ENCODE assay signal across 34 cellular contexts in genomic region chr4:53349201-53349600, GRCh38.
"Had no signal": no experiment of that assay in that cellular context is flagged by ENCODE, and none has a peak within 500 bp of the region (broad histone marks: within the 10 kb centered on the region; RNA-seq: fewer than 3 reads in every experiment).

No MANE protein-coding gene starts in this region.

- H3K4me1 ChIP-seq: body of pancreas, breast epithelium had no signal

- H3K4me1 Mint-ChIP-seq: activated CD4-positive, alpha-beta T cell treated with anti-CD3 and anti-CD28 coated beads, Interleukin-2, amount 10 ng/mL, durations not matched to agents 24 days and 14 days; activated naive CD8-positive, alpha-beta T cell treated with anti-CD3 and anti-CD28 coated beads for 36 hours had no signal

- ATAC-seq: activated CD8-positive, alpha-beta T cell treated with anti-CD3 and anti-CD28 coated beads for 36 hours; activated naive CD4-positive, alpha-beta T cell treated with anti-CD3 and anti-CD28 coated beads, Interleukin-2, amount 50 U/mL, for 72 hours; activated T-cell treated with anti-CD3 and anti-CD28 coated beads, Interleukin-2, amount 50 U/mL, for 4 hours; activated T-cell treated with anti-CD3 and anti-CD28 coated beads, Interleukin-2, amount 50 U/mL, for 72 hours; activated T-helper 17 cell treated with anti-CD3 and anti-CD28 coated beads, Interleukin-2, amount 50 U/mL, for 72 hours; body of pancreas had no signal

- H3K36me3 ChIP-seq: adrenal gland, brain microvascular endothelial cell, breast epithelium had no signal

- H3K4me3 Mint-ChIP-seq: activated B cell treated with CpG ODN at 0.5 μM for 24 hours; activated CD4-positive, alpha-beta memory T cell treated with anti-CD3 and anti-CD28 coated beads for 36 hours; activated CD4-positive, alpha-beta T cell treated with anti-CD3 and anti-CD28 coated beads, Interleukin-2, amount 10 ng/mL, durations not matched to agents 24 days and 14 days; activated CD8-positive, alpha-beta T cell treated with anti-CD3 and anti-CD28 coated beads for 36 hours; activated naive CD4-positive, alpha-beta T cell treated with anti-CD3 and anti-CD28 coated beads for 36 hours; activated naive CD8-positive, alpha-beta T cell treated with anti-CD3 and anti-CD28 coated beads for 36 hours; activated T-cell treated with anti-CD3 and anti-CD28 coated beads, Interleukin-2, amount 50 U/mL, for 4 hours; activated T-cell treated with anti-CD3 and anti-CD28 coated beads, Interleukin-2, amount 50 U/mL, for 72 hours; activated T-helper 1 cell treated with anti-CD3 and anti-CD28 coated beads, Interleukin-12 subunit alpha, Interleukin-12 subunit beta, Interleukin-2, Interleukin-4 antibody, amounts not matched to agents 30 ng/mL and 10 ng/mL and 1 ng/mL, durations not matched to agents 14 hours and 24 hours and 36 hours; activated T-helper 17 cell treated with anti-CD3 and anti-CD28 coated beads, Interleukin-2, amount 50 U/mL, for 72 hours; T-helper 1 cell treated with Interleukin-12 subunit alpha and Interleukin-12 subunit beta and Interleukin-4 antibody, amounts not matched to agents 30 μg/mL and 1 μg/mL, for 36 hours; T-helper 2 cell treated with Interferon-gamma antibody and Interleukin-4, amounts not matched to agents 5 μg/mL and 100 μg/mL, for 36 hours had no signal

- H3K9me3 Mint-ChIP-seq: activated CD4-positive, alpha-beta T cell treated with anti-CD3 and anti-CD28 coated beads, Interleukin-2, amount 10 ng/mL, durations not matched to agents 24 days and 14 days; activated naive CD4-positive, alpha-beta T cell treated with anti-CD3 and anti-CD28 coated beads, Interleukin-2, amount 50 U/mL, for 72 hours; activated T-cell treated with anti-CD3 and anti-CD28 coated beads, Interleukin-2, amount 50 U/mL, for 4 hours; activated T-helper 17 cell treated with anti-CD3 and anti-CD28 coated beads, Interleukin-2, amount 50 U/mL, for 72 hours had no signal

- H3K27ac ChIP-seq: body of pancreas, brain microvascular endothelial cell, breast epithelium had no signal

- H3K27me3 Mint-ChIP-seq: activated B cell treated with CpG ODN at 0.5 μM for 24 hours; activated CD4-positive, alpha-beta memory T cell treated with anti-CD3 and anti-CD28 coated beads for 36 hours; activated CD4-positive, alpha-beta T cell treated with anti-CD3 and anti-CD28 coated beads, Interleukin-2, amount 10 ng/mL, durations not matched to agents 24 days and 14 days; activated CD8-positive, alpha-beta T cell treated with anti-CD3 and anti-CD28 coated beads for 36 hours; activated naive CD8-positive, alpha-beta T cell treated with anti-CD3 and anti-CD28 coated beads for 36 hours; activated T-helper 17 cell treated with anti-CD3 and anti-CD28 coated beads, Interleukin-2, amount 50 U/mL, for 72 hours had no signal

- H3K27me3 ChIP-seq: adrenal gland, body of pancreas, brain microvascular endothelial cell, breast epithelium had no signal

- DNase-seq: activated B cell treated with CpG ODN at 0.5 μM for 24 hours; activated CD4-positive, alpha-beta memory T cell treated with anti-CD3 and anti-CD28 coated beads for 36 hours; activated CD4-positive, alpha-beta T cell treated with anti-CD3 and anti-CD28 coated beads for 4 hours; activated CD4-positive, alpha-beta T cell treated with anti-CD3 and anti-CD28 coated beads, Interleukin-2, amount 10 ng/mL, durations not matched to agents 24 days and 14 days; activated CD4-positive, alpha-beta T cell treated with anti-CD3 and anti-CD28 coated beads, Interleukin-2, amount 50 U/mL, for 1 hour; activated CD4-positive, alpha-beta T cell treated with anti-CD3 and anti-CD28 coated beads, Interleukin-2, amount 50 U/mL, for 4 hours; activated CD4-positive, CD25-positive, alpha-beta regulatory T cell treated with anti-CD3 and anti-CD28 coated beads, Interleukin-2, amount 50 U/mL, for 72 hours; activated CD8-positive, alpha-beta memory T cell treated with anti-CD3 and anti-CD28 coated beads, Interleukin-2, amount 50 U/mL, for 4 hours; activated CD8-positive, alpha-beta T cell treated with anti-CD3 and anti-CD28 coated beads for 36 hours; activated effector memory CD4-positive, alpha-beta T cell treated with anti-CD3 and anti-CD28 coated beads, Interleukin-2, amount 50 U/mL, for 16 hours; activated gamma-delta T cell treated with Interleukin-2 at 50 U/mL for 16 hours; activated naive CD4-positive, alpha-beta T cell; activated naive CD4-positive, alpha-beta T cell treated with anti-CD3 and anti-CD28 coated beads for 36 hours; activated naive CD4-positive, alpha-beta T cell treated with anti-CD3 and anti-CD28 coated beads, Interleukin-2, amount 50 U/mL, for 16 hours; activated naive CD8-positive, alpha-beta T cell treated with anti-CD3 and anti-CD28 coated beads for 36 hours; activated T-cell treated with anti-CD3 and anti-CD28 coated beads for 4 hours; activated T-cell treated with anti-CD3 and anti-CD28 coated beads, Interleukin-2, amount 50 U/mL, for 1 hour; activated T-cell treated with anti-CD3 and anti-CD28 coated beads, Interleukin-2, amount 50 U/mL, for 4 hours; activated T-cell treated with anti-CD3 and anti-CD28 coated beads, Interleukin-2, amount 50 U/mL, for 72 hours; adrenal gland; amniotic stem cell; aorta; body of pancreas; brain microvascular endothelial cell; central memory CD4-positive, alpha-beta T cell; T-helper 1 cell; T-helper 2 cell; T-helper 9 cell had no signal

- H3K9me3 ChIP-seq: adrenal gland, body of pancreas, breast epithelium had no signal

- H3K4me3 ChIP-seq: adrenal gland, body of pancreas, breast epithelium had no signal

- H3K27ac Mint-ChIP-seq: activated B cell treated with CpG ODN at 0.5 μM for 24 hours; activated CD4-positive, alpha-beta memory T cell treated with anti-CD3 and anti-CD28 coated beads for 36 hours; activated CD4-positive, alpha-beta T cell treated with anti-CD3 and anti-CD28 coated beads, Interleukin-2, amount 10 ng/mL, durations not matched to agents 24 days and 14 days; activated CD8-positive, alpha-beta T cell treated with anti-CD3 and anti-CD28 coated beads for 36 hours; activated naive CD4-positive, alpha-beta T cell treated with anti-CD3 and anti-CD28 coated beads for 36 hours; activated naive CD8-positive, alpha-beta T cell treated with anti-CD3 and anti-CD28 coated beads for 36 hours; activated T-cell treated with anti-CD3 and anti-CD28 coated beads, Interleukin-2, amount 50 U/mL, for 72 hours; activated T-helper 1 cell treated with anti-CD3 and anti-CD28 coated beads, Interleukin-12 subunit alpha, Interleukin-12 subunit beta, Interleukin-2, Interleukin-4 antibody, amounts not matched to agents 30 ng/mL and 10 ng/mL and 1 ng/mL, durations not matched to agents 14 hours and 24 hours and 36 hours; activated T-helper 17 cell treated with anti-CD3 and anti-CD28 coated beads, Interleukin-2, amount 50 U/mL, for 72 hours; T-helper 1 cell treated with Interleukin-12 subunit alpha and Interleukin-12 subunit beta and Interleukin-4 antibody, amounts not matched to agents 30 μg/mL and 1 μg/mL, for 36 hours; T-helper 2 cell treated with Interferon-gamma antibody and Interleukin-4, amounts not matched to agents 5 μg/mL and 100 μg/mL, for 36 hours had no signal
